Comparison of ENCODE assay signal across 14 cellular contexts in the genomic region with DNA sequence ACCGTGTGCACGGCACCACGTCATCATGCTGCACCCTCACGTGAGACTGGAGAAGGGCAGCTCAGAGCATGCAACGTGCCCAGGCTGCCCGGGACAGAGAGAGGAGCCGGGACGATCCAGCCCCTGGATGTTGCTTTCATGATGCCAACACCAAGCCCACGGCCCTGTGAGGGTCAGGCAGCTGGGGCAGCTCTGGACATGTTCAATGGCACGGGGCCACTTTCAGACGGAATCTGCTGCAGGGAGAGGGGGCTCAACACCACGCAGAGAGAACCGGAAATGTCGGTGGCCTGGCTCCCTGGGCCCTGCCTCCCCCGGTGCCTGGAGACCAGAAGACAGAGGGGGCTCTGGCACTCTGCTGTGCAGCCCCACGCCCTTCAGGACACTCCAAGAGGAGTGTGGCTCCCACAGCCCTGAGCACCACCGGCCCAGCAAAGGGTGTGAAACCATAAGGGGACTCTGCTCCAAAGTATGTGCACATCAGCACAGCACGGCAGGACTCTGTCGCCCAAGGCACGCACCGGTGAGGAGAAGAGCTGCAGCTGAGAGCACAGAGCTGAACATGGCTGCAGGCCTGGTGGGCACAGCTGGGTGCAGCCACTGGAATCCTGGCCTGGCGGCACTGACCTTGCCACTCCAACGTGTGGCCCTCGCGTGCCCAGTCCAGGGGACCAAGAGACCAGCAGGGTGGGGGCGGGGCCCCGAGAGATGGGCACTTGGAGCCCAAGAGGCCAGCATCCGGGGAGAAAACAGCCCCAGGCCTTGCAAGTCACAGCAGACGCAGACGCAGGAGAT.
"Had no signal": no experiment of that assay in that cellular context is flagged by ENCODE, and none has a peak within 500 bp of the region (broad histone marks: within the 10 kb centered on the region; RNA-seq: fewer than 3 reads in every experiment).

No MANE protein-coding gene starts in this region.

- H3K36me3 ChIP-seq: adrenal gland, neutrophil had no signal

- H3K4me1 Mint-ChIP-seq: WTC11 had no signal

- H3K9me3 ChIP-seq: adrenal gland, body of pancreas, neutrophil, suprapubic skin had no signal

- DNase-seq: activated CD4-positive, alpha-beta T cell treated with anti-CD3 and anti-CD28 coated beads for 48 hours; activated naive CD4-positive, alpha-beta T cell treated with anti-CD3 and anti-CD28 coated beads for 36 hours; adrenal gland; dermis blood vessel endothelial cell; immature natural killer cell; left colon; stimulated activated naive CD4-positive, alpha-beta T cell treated with Interleukin-2 at 50 U/mL for 16 hours had no signal

- H3K27me3 ChIP-seq: adrenal gland, body of pancreas, suprapubic skin had no signal

- H3K4me3 Mint-ChIP-seq: activated naive CD4-positive, alpha-beta T cell treated with anti-CD3 and anti-CD28 coated beads for 36 hours; central memory CD8-positive, alpha-beta T cell; immature natural killer cell; memory B cell; WTC11 had no signal

- H3K27ac Mint-ChIP-seq: activated naive CD4-positive, alpha-beta T cell treated with anti-CD3 and anti-CD28 coated beads for 36 hours; memory B cell; WTC11 had no signal

- H3K27ac ChIP-seq: adrenal gland, body of pancreas, neutrophil, suprapubic skin had no signal

- ATAC-seq: left colon, SK-N-SH treated with all-trans-retinoic acid at 6 μM for 48 hours, WTC11 had no signal

- H3K4me3 ChIP-seq: adrenal gland, body of pancreas, suprapubic skin had no signal

- H3K27me3 Mint-ChIP-seq: central memory CD8-positive, alpha-beta T cell had no signal
